In the genomic region with DNA sequence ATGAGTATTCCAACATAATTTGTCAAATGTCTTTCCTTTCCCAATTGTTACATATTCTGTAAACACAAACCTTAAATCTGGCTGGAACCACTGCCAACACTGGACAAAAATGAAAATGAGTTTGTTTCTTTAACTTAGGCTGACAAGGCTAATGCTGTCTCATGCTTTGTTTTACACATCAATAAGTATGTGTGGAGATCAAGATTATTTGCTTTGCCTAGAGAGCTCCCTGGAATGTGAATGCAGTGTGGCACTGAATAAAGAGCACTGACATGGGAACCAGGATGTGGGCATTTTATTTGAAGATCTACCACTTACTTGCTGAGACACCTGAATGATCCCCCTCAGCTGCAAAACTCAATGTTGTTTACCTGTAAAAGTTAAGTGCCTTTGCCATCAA, we compare ENCODE assay signal across 14 cellular contexts.
DNase-seq lines count a peak whose midpoint lies in the region; TF ChIP-seq lines count a peak whose summit lies in the region.
"Had no signal": no experiment of that assay in that cellular context is flagged by ENCODE, and none has a peak within 500 bp of the region (broad histone marks: within the 10 kb centered on the region; RNA-seq: fewer than 3 reads in every experiment).

No MANE protein-coding gene starts in this region.

- H3K27ac Mint-ChIP-seq in HFFc6 = peak overlapping the region; percentile 8
- no peak overlapping the region for H3K27ac Mint-ChIP-seq in activated T-cell treated with anti-CD3 and anti-CD28 coated beads, Interleukin-2, amount 50 U/mL, for 24 hours

- peaks cover 2% of the 10 kb centered on the region; the same call in 1 of the 2 replicates for H3K36me3 Mint-ChIP-seq in HFFc6 (ENCODE audit: low read depth)
- peaks cover 73% of the 10 kb centered on the region for H3K36me3 Mint-ChIP-seq in activated T-cell treated with anti-CD3 and anti-CD28 coated beads, Interleukin-2, amount 50 U/mL, for 24 hours (ENCODE audit: low read depth)

- H3K27me3 Mint-ChIP-seq in HFFc6 (ENCODE audit: insufficient read depth) = no peaks in the 10 kb centered on the region
- no peaks in the 10 kb centered on the region for H3K27me3 Mint-ChIP-seq in activated T-cell treated with anti-CD3 and anti-CD28 coated beads, Interleukin-2, amount 50 U/mL, for 24 hours

- no peak for TF ChIP-seq CTCF in HFFc6 (IDR thresholded peaks at IDR 0.05)

- peaks cover 7% of the 10 kb centered on the region; the same call in 1 of the 2 replicates for H3K4me1 Mint-ChIP-seq in HFFc6 (ENCODE audit: low read depth)
- peaks cover 7% of the 10 kb centered on the region for H3K4me1 Mint-ChIP-seq in activated T-cell treated with anti-CD3 and anti-CD28 coated beads, Interleukin-2, amount 50 U/mL, for 24 hours (ENCODE audit: low read depth)
- H3K4me1 Mint-ChIP-seq: immature natural killer cell had no signal

- in situ Hi-C loops in Caki2 (cut with HindIII; ENCODE audit: low pct_unique_long_range_greater_than_20kb, low sequenced_read_pairs) = no loop called here

- no peak overlapping the region for H3K4me3 Mint-ChIP-seq in HFFc6
- no peak overlapping the region for H3K4me3 Mint-ChIP-seq in activated T-cell treated with anti-CD3 and anti-CD28 coated beads, Interleukin-2, amount 50 U/mL, for 24 hours
- H3K4me3 Mint-ChIP-seq: immature natural killer cell had no signal

- H3K9me3 Mint-ChIP-seq in HFFc6 = no peaks in the 10 kb centered on the region
- H3K9me3 Mint-ChIP-seq in activated T-cell treated with anti-CD3 and anti-CD28 coated beads, Interleukin-2, amount 50 U/mL, for 24 hours = no peaks in the 10 kb centered on the region
- H3K9me3 Mint-ChIP-seq: immature natural killer cell had no signal

- DNase-seq in Caki2 (ENCODE audit: low read depth) (peak; percentile 21), HFFc6 (no peak), dedifferentiated amniotic fluid mesenchymal stem cell (ENCODE audit: extremely low spot score) (peak; percentile 60), medulla oblongata (ENCODE audit: extremely low spot score) (peak; percentile 6), NCI-H187 treated with DMSO at 0.1 percent for 48 hours (lab: John Stamatoyannopoulos, UW) (no peak)
- DNase-seq in activated T-cell treated with anti-CD3 and anti-CD28 coated beads, Interleukin-2, amount 50 U/mL, for 24 hours = no peak
- no peak for DNase-seq in stimulated activated CD4-positive, alpha-beta T cell treated with anti-CD3 and anti-CD28 coated beads, Interleukin-2, amount 100 ng/mL, for 24 hours
- DNase-seq: activated effector memory CD4-positive, alpha-beta T cell treated with Interleukin-2 at 50 U/mL for 16 hours; BE2C; immature natural killer cell; nucleus accumbens; Peyer's patch; sigmoid colon; stimulated activated CD4-positive, alpha-beta T cell treated with anti-CD3 and anti-CD28 coated beads, Interleukin-4, amount 100 ng/mL, for 1 hour had no signal

Comparison
In these comparisons a context has a peak if more than half of its experiments do, and no peak if none do; other contexts are left out.
1. DNase-seq: peak in Caki2 (single experiment), dedifferentiated amniotic fluid mesenchymal stem cell (single experiment) and medulla oblongata (single experiment); none in HFFc6 (single experiment), NCI-H187 treated with DMSO at 0.1 percent for 48 hours (single experiment), activated T-cell treated with anti-CD3 and anti-CD28 coated beads, Interleukin-2, amount 50 U/mL, for 24 hours (single experiment) and stimulated activated CD4-positive, alpha-beta T cell treated with anti-CD3 and anti-CD28 coated beads, Interleukin-2, amount 100 ng/mL, for 24 hours (0 of 2).